ENCODE assay signal across 1 cellular context in genomic region chr19:6737284-6737872, GRCh38.
TF ChIP-seq lines count a peak whose summit lies in the region.

Gene GPR108, minus strand, starts transcription at chr19:6737580. Its CDS starts 4 bp downstream, at chr19:6737576.

TF ChIP-seq in K562, 482 proteins besides CTCF, POLR2A, EP300 and RAD21 (continued from another document and continues in another):
- TF ChIP-seq ZNF318 (IDR thresholded peaks at IDR 0.05; ENCODE audit: borderline replicate concordance in 1 of 2, low read depth in 1 of 2) (no peak), RBFOX2 (IDR thresholded peaks at IDR 0.05; ENCODE audit: low read depth, low read length) (peak; percentile 83), CHAMP1 (IDR thresholded peaks at IDR 0.05) (0 out of 2 replicates have a peak, but pooled peaks have one; percentile 37), MGA (IDR thresholded peaks at IDR 0.05) (no peak), BDP1 (IDR thresholded peaks at IDR 0.05; ENCODE audit: insufficient read depth, insufficient read length) (no peak), ZSCAN32 (CRISPR knock-in tag; IDR thresholded peaks at IDR 0.05) (no peak), DNMT1 (IDR thresholded peaks at IDR 0.05) (no peak), NFIX (CRISPR knock-in tag; IDR thresholded peaks at IDR 0.05; ENCODE audit: low read depth) (no peak), ZBTB33 (CRISPR knock-in tag; IDR thresholded peaks at IDR 0.05) (0 out of 2 replicates have a peak, but pooled peaks have one; percentile 24), MNT (conservative IDR thresholded peaks at IDR 0.05) (peak in 1 of 2 experiments; percentile 22; a peak in 2 of 4 replicates), NKRF (IDR thresholded peaks at IDR 0.05; ENCODE audit: borderline replicate concordance) (no peak), ZFP36 (IDR thresholded peaks at IDR 0.05; ENCODE audit: low read depth, low read length, partially characterized antibody) (no peak), SMARCC2 (IDR thresholded peaks at IDR 0.05; ENCODE audit: low read depth) (no peak), PRPF4 (IDR thresholded peaks at IDR 0.05; ENCODE audit: insufficient read depth, low read depth, low read length, poor library complexity, severe bottlenecking) (no peak), GATAD2A (IDR thresholded peaks at IDR 0.05) (no peak), NFXL1 (CRISPR knock-in tag; IDR thresholded peaks at IDR 0.05) (no peak), STAT5B (CRISPR knock-in tag; IDR thresholded peaks at IDR 0.05) (no peak)
